Comparison of ENCODE assay signal across 2 cellular contexts in the genomic region with DNA sequence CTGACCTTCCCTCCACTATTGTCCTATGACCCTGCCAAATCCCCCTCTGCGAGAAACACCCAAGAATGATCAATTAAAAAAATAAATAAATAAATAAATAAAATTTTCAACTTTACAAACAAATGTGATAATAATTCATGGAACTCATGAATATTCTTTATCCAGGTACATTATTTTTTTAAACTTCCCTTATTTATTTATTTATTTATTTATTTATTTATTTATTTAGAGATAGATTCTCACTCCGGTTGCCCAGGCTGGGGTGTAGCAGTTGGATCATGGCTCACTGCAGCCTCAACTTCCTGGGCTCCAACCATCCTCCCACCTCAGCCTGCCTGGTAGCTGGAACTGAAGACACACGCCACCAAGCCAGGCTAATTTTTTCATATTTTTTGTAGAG. TPM values are rescaled to one million over a fixed set of nuclear protein-coding genes. Genes with fewer than 3 reads are reported as not detected.
"Had no signal": no experiment of that assay in that cellular context is flagged by ENCODE, and none has a peak within 500 bp of the region (broad histone marks: within the 10 kb centered on the region; RNA-seq: fewer than 3 reads in every experiment).

No MANE protein-coding gene starts in this region.

RNA-seq across cellular contexts. Expression of a gene that starts 2.2 kb away (rescaled TPM):
- polyA plus RNA-seq: GM23248, H1 had no signal
